ENCODE assay signal across 11 cellular contexts in the genomic region with DNA sequence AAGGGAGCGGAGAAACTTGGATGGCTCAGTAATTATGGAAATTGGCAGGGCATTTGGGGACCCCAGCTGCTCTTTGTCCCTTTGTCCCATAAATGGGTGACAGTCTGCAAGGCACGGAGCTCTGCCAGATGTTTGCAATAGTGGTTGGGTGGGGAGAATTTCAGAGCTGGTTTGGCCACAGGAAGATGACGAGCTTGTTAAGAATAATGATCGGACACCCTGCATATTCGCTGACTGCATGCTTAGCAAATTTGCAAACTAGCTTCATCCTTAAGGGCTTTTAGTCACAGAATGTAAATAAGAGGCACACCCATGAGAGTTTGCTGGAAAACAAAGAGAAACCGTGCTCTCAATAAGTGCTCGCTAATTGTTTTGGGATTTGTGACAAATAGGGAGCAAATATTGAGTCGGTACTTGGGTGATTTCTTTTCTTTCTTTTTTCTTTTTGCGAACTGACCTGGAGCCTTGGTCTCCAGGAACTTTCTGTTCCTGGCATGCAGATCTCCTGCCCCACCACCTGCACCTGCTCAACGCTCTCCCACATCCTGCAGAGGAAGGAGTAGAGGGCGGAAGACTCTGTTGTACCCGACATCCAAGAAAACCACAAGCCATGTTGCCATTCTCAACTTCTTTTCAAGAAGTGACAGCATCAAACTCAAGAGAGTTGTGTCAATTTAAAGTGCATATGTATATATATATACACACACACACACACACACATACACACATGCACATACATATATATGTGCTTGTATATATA.
DNase-seq lines count a peak whose midpoint lies in the region; ATAC-seq and TF ChIP-seq lines count a peak whose summit lies in the region.
"Had no signal": no experiment of that assay in that cellular context is flagged by ENCODE, and none has a peak within 500 bp of the region (broad histone marks: within the 10 kb centered on the region; RNA-seq: fewer than 3 reads in every experiment).

No MANE protein-coding gene starts in this region.

- TF ChIP-seq CTCF in MCF 10A (IDR thresholded peaks at IDR 0.05; ENCODE audit: unreplicated experiment) (no peak), mammary epithelial cell (conservative IDR thresholded peaks at IDR 0.05 in 1 of 2, IDR thresholded peaks at IDR 0.05 in 1 of 2; ENCODE audit: extremely low read depth in 1 of 2, insufficient read depth in 1 of 2, low read depth in 1 of 2, low read length in 2 of 2) (no peak), brain microvascular endothelial cell (IDR thresholded peaks at IDR 0.05; ENCODE audit: low read depth, low read length, missing control alignments) (no peak)

- in situ Hi-C loops in mammary epithelial cell (cut with MboI; ENCODE audit: low sequenced_read_pairs in 2 of 2) (no loop called here), brain microvascular endothelial cell (cut with HindIII; ENCODE audit: low pct_ligation_motif_present, low sequenced_read_pairs) (no loop called here)

- no peaks in the 10 kb centered on the region for H3K36me3 Mint-ChIP-seq in MCF 10A (ENCODE audit: insufficient read depth, unreplicated experiment)

- BruUV-seq in MCF 10A (replicated peaks; lab: Mats Ljungman, UMichigan) (no TSS peak), mammary epithelial cell (replicated peaks; lab: Mats Ljungman, UMichigan) (no TSS peak)

- no peak for ATAC-seq in HG03521 (IDR thresholded peaks at IDR 0.05; ENCODE audit: unreplicated experiment)

- peaks cover 23% of the 10 kb centered on the region for H3K4me1 Mint-ChIP-seq in MCF 10A (ENCODE audit: insufficient read depth, unreplicated experiment)

- DNase-seq in MCF 10A (ENCODE audit: unreplicated experiment), result no peak
- no peak for DNase-seq in mammary epithelial cell
- peak; percentile 58 for DNase-seq in NCI-H1436 (lab: John Stamatoyannopoulos, UW)
- peak; percentile 60 for DNase-seq in central memory CD4-positive, alpha-beta T cell
- DNase-seq in stromal cell of bone marrow (ENCODE audit: low read depth), result peak; percentile 9
- DNase-seq in brain microvascular endothelial cell, result no peak
- no peak for DNase-seq in SKM-1 (lab: John Stamatoyannopoulos, UW; ENCODE audit: unreplicated experiment)
- DNase-seq: stimulated activated CD8-positive, alpha-beta memory T cell treated with anti-CD3 and anti-CD28 coated beads, Interleukin-4, amount 100 ng/mL, for 48 hours had no signal

- H4K20me1 ChIP-seq in mammary epithelial cell (ENCODE audit: insufficient read depth, low read length), result no peaks in the 10 kb centered on the region

- H2AFZ ChIP-seq in mammary epithelial cell (ENCODE audit: low read depth, low read length), result no peak overlapping the region

- no peaks in the 10 kb centered on the region for H3K27me3 Mint-ChIP-seq in MCF 10A (ENCODE audit: insufficient read depth, unreplicated experiment)

- peak overlapping the region; percentile 28 for H3K4me3 Mint-ChIP-seq in MCF 10A (ENCODE audit: unreplicated experiment)

- 65% methylated on average over 7 of the region's 12 CpGs for WGBS in mammary epithelial cell (ENCODE audit: low coverage, missing lambda C conversion rate)

- H3K4me3 ChIP-seq in mammary epithelial cell (replicated peaks in 1 of 3; ENCODE audit: insufficient read depth in 1 of 3, low read depth in 2 of 3, low read length in 3 of 3) (no peak overlapping the region), brain microvascular endothelial cell (ENCODE audit: low read depth, low read length) (no peak overlapping the region)
- H3K4me3 ChIP-seq: adrenal gland, SJSA1 had no signal

- H3K4me2 ChIP-seq in mammary epithelial cell (ENCODE audit: insufficient read depth, low read depth, low read length), result no peak overlapping the region

- intact Hi-C loops in MCF 10A (cut with micrococcal nuclease) (no loop called here), mammary epithelial cell (cut with micrococcal nuclease) (no loop called here)

- no peaks in the 10 kb centered on the region for H3K36me3 ChIP-seq in mammary epithelial cell (ENCODE audit: insufficient read depth, low read length)
- H3K36me3 ChIP-seq in brain microvascular endothelial cell (replicated peaks), result no peaks in the 10 kb centered on the region
- H3K36me3 ChIP-seq: adrenal gland, SJSA1 had no signal

- CTCF ChIA-PET in MCF 10A (lab: Yijun Ruan, JAX) (no interaction called here), mammary epithelial cell (lab: Charles Lee; ENCODE audit: low non-redundant PET) (no interaction called here)

- H3K9me3 Mint-ChIP-seq in MCF 10A (ENCODE audit: unreplicated experiment), result no peaks in the 10 kb centered on the region

- H3K27me3 ChIP-seq in mammary epithelial cell (ENCODE audit: insufficient read depth, low read length), result no peaks in the 10 kb centered on the region
- no peaks in the 10 kb centered on the region for H3K27me3 ChIP-seq in brain microvascular endothelial cell (replicated peaks)
- H3K27me3 ChIP-seq: adrenal gland, SJSA1 had no signal

- H3K79me2 ChIP-seq in mammary epithelial cell (ENCODE audit: insufficient read depth, low read length), result no peaks in the 10 kb centered on the region

- dilution Hi-C loops in mammary epithelial cell (cut with HindIII; ENCODE audit: low sequenced_read_pairs), result no loop called here

- no peak overlapping the region for H3K27ac Mint-ChIP-seq in MCF 10A (ENCODE audit: low read depth, unreplicated experiment)

- no peak overlapping the region for H3K9ac ChIP-seq in mammary epithelial cell (ENCODE audit: insufficient read depth, low read length)

- H3K27ac ChIP-seq in mammary epithelial cell (ENCODE audit: insufficient read depth, low read depth, low read length) (no peak overlapping the region), brain microvascular endothelial cell (no peak overlapping the region)
- H3K27ac ChIP-seq: SJSA1 had no signal

- H3K4me1 ChIP-seq in mammary epithelial cell (ENCODE audit: insufficient read depth, low read length), result no peaks in the 10 kb centered on the region
- H3K4me1 ChIP-seq: adrenal gland, SJSA1 had no signal

- peaks cover 2% of the 10 kb centered on the region for H3K9me3 ChIP-seq in mammary epithelial cell (replicated peaks; ENCODE audit: insufficient read depth, low read length)
- H3K9me3 ChIP-seq: adrenal gland, SJSA1 had no signal

- POLR2A ChIA-PET in MCF 10A (lab: Yijun Ruan, JAX), result interaction anchor here (0.7 to 0.8 kb wide), 5 partner anchors 8 to 267 kb away, joined by 3 read pairs; no protein-coding TSS in a partner anchor

Comparison
In these comparisons a context has a peak if more than half of its experiments do, and no peak if none do; other contexts are left out.
1. DNase-seq: peak in NCI-H1436 (single experiment), central memory CD4-positive, alpha-beta T cell (single experiment) and stromal cell of bone marrow (single experiment); none in MCF 10A (single experiment), mammary epithelial cell (single experiment), brain microvascular endothelial cell (single experiment) and SKM-1 (single experiment).